ENCODE assay signal across 10 cellular contexts in the genomic region with DNA sequence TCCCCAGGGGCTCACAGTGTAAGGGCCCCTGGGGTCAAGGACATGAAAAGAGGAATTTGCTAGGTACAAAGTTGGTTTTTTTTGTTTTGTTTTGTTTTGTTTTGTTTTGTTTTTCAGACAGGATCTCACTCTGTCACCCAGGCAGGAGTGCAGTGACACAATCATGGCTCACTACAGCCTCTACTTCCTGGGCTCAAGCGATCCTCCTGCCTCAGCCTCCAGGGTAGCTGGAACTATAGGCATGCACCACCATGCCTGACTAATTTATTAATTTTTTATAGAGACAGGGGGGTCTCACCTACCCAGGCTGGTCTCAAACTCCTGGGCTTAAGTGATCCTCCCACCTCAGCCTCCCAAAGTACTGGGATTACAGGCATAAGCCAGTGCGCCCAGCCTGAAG. TPM values are rescaled to one million over a fixed set of nuclear protein-coding genes. Genes with fewer than 3 reads are reported as not detected.
A peak's percentile ranks its signal among the peaks of the same experiment; 100 is the strongest.
DNase-seq lines count a peak whose midpoint lies in the region; ATAC-seq and TF ChIP-seq lines count a peak whose summit lies in the region.
"Not testable (repeated sequence)": the region's sequence is repeated elsewhere in the genome, so short reads cannot be mapped to it uniquely, and the experiment has no call there.
"Had no signal": no experiment of that assay in that cellular context is flagged by ENCODE, and none has a peak within 500 bp of the region (broad histone marks: within the 10 kb centered on the region; RNA-seq: fewer than 3 reads in every experiment).

No MANE protein-coding gene starts in this region.

- peaks cover 53% of the 10 kb centered on the region for H3K27me3 Mint-ChIP-seq in activated naive CD4-positive, alpha-beta T cell treated with anti-CD3 and anti-CD28 coated beads, Interleukin-2, amount 10 ng/mL, durations not matched to agents 7 days and 5 days
- H3K27me3 Mint-ChIP-seq in chondrocyte (ENCODE audit: low read depth): not testable (repeated sequence)

- not testable (repeated sequence) for TF ChIP-seq CTCF in chondrocyte (IDR thresholded peaks at IDR 0.05); cardiac muscle cell (IDR thresholded peaks at IDR 0.05; ENCODE audit: low read depth, low read length); lower lobe of right lung (IDR thresholded peaks at IDR 0.05); spleen (IDR thresholded peaks at IDR 0.05 in 8 of 11, conservative IDR thresholded peaks at IDR 0.05 in 3 of 11)

- not testable (repeated sequence) for H2BK120ac ChIP-seq in neuronal stem cell (ENCODE audit: low read depth, low read length)

- not testable (repeated sequence) for H3K4me3 Mint-ChIP-seq in activated naive CD4-positive, alpha-beta T cell treated with anti-CD3 and anti-CD28 coated beads, Interleukin-2, amount 10 ng/mL, durations not matched to agents 7 days and 5 days; chondrocyte (ENCODE audit: unreplicated experiment)

- not testable (repeated sequence) for H4K8ac ChIP-seq in neuronal stem cell (ENCODE audit: low read depth, low read length)

- H3K79me1 ChIP-seq in neuronal stem cell (ENCODE audit: low read depth, low read length): not testable (repeated sequence)

- H3K27ac ChIP-seq in cardiac muscle cell (peak overlapping the region; percentile 100), right cardiac atrium (ENCODE audit: low read length) (peak overlapping the region; percentile 30), neuronal stem cell (replicated peaks; ENCODE audit: low read length) (peak overlapping the region; percentile 31)
- H3K27ac ChIP-seq in lower lobe of right lung, spleen: not testable (repeated sequence)

- H3K4me3 ChIP-seq in H7 (ENCODE audit: insufficient read depth, low read depth, low read length); cardiac muscle cell; right cardiac atrium (ENCODE audit: low read length); lower lobe of right lung; neuronal stem cell (ENCODE audit: low read length in 2 of 2); spleen: not testable (repeated sequence)

- H2AK5ac ChIP-seq in neuronal stem cell (ENCODE audit: low read depth, low read length): peak overlapping the region; percentile 68

- H3K36me3 Mint-ChIP-seq in activated naive CD4-positive, alpha-beta T cell treated with anti-CD3 and anti-CD28 coated beads, Interleukin-2, amount 10 ng/mL, durations not matched to agents 7 days and 5 days; chondrocyte (ENCODE audit: low read depth): not testable (repeated sequence)

- CTCF ChIA-PET in activated naive CD4-positive, alpha-beta T cell treated with anti-CD3 and anti-CD28 coated beads, Interleukin-2, amount 10 ng/mL, durations not matched to agents 7 days and 5 days (lab: Charles Lee): interaction anchor here (7.7 kb wide), 1 partner anchor 153 kb away, joined by 161 read pairs; no protein-coding TSS in a partner anchor

- H2AFZ ChIP-seq in neuronal stem cell (ENCODE audit: low read length): not testable (repeated sequence)

- peaks cover 38% of the 10 kb centered on the region for H3K4me1 ChIP-seq in cardiac muscle cell (ENCODE audit: low read depth)
- H3K4me1 ChIP-seq in right cardiac atrium (ENCODE audit: control insufficient read depth, insufficient read depth, low read length); lower lobe of right lung; spleen: not testable (repeated sequence)
- H3K4me1 ChIP-seq in neuronal stem cell (ENCODE audit: control insufficient read depth in 2 of 2, insufficient read depth in 1 of 2, low read depth in 1 of 2, low read length in 2 of 2): peaks cover 11 to 23% of the 10 kb centered on the region in 2 donors

- not testable (repeated sequence) for H3K36me3 ChIP-seq in H7 (replicated peaks; ENCODE audit: control insufficient read depth, insufficient read depth, low read length); cardiac muscle cell; lower lobe of right lung; neuronal stem cell (replicated peaks in 1 of 2; ENCODE audit: control insufficient read depth in 2 of 2, insufficient read depth in 2 of 2, low read length in 2 of 2); spleen

- not testable (repeated sequence) for H3K9ac ChIP-seq in neuronal stem cell (ENCODE audit: low read depth, low read length, poor library complexity)

- H3K27me3 ChIP-seq in H7 (ENCODE audit: control insufficient read depth, insufficient read depth, low read length); cardiac muscle cell; right cardiac atrium (ENCODE audit: control insufficient read depth, insufficient read depth); lower lobe of right lung (ENCODE audit: low read depth); neuronal stem cell (ENCODE audit: control insufficient read depth in 3 of 3, insufficient read depth in 3 of 3, low read depth in 1 of 3, low read length in 3 of 3); spleen (replicated peaks in 1 of 7): not testable (repeated sequence)

- H2BK12ac ChIP-seq in neuronal stem cell (ENCODE audit: low read length): peak overlapping the region; percentile 30

- not testable (repeated sequence) for H3K4ac ChIP-seq in neuronal stem cell (ENCODE audit: low read length)

- H3K18ac ChIP-seq in neuronal stem cell (ENCODE audit: low read length): peak overlapping the region; percentile 87

- not testable (repeated sequence) for H3K23ac ChIP-seq in neuronal stem cell (ENCODE audit: low read depth, low read length, poor library complexity)

- H3K9me3 ChIP-seq in cardiac muscle cell (ENCODE audit: low read depth); right cardiac atrium (ENCODE audit: control insufficient read depth, low read length); lower lobe of right lung; neuronal stem cell (replicated peaks in 1 of 2; ENCODE audit: control insufficient read depth in 2 of 2, insufficient read depth in 1 of 2, low read depth in 1 of 2, low read length in 2 of 2); spleen: not testable (repeated sequence)

- ATAC-seq in right cardiac atrium, lower lobe of right lung: not testable (repeated sequence)

- peak overlapping the region; percentile 58 for H2BK15ac ChIP-seq in neuronal stem cell (ENCODE audit: low read length)

- H3K14ac ChIP-seq in neuronal stem cell (ENCODE audit: low read length): not testable (repeated sequence)

- peak; percentile 26 for DNase-seq in H7
- DNase-seq in activated naive CD4-positive, alpha-beta T cell treated with anti-CD3 and anti-CD28 coated beads, Interleukin-2, amount 10 ng/mL, durations not matched to agents 7 days and 5 days: peak; percentile 12
- DNase-seq in chondrocyte (ENCODE audit: low spot score): peak; percentile 27
- not testable (repeated sequence) for DNase-seq in cardiac muscle cell (ENCODE audit: low read depth in 1 of 2, low spot score in 1 of 2); right cardiac atrium; neuronal stem cell (ENCODE audit: low spot score)
- DNase-seq in lower lobe of right lung: peak; percentile 4
- peak; percentile 3 for DNase-seq in spleen

- H3K4me2 ChIP-seq in neuronal stem cell (ENCODE audit: insufficient read depth, low read length, poor library complexity, severe bottlenecking): not testable (repeated sequence)

- not testable (repeated sequence) for H3K27ac Mint-ChIP-seq in activated naive CD4-positive, alpha-beta T cell treated with anti-CD3 and anti-CD28 coated beads, Interleukin-2, amount 10 ng/mL, durations not matched to agents 7 days and 5 days; chondrocyte (ENCODE audit: unreplicated experiment)

- H3K9me3 Mint-ChIP-seq in activated naive CD4-positive, alpha-beta T cell treated with anti-CD3 and anti-CD28 coated beads, Interleukin-2, amount 10 ng/mL, durations not matched to agents 7 days and 5 days; chondrocyte (ENCODE audit: low read depth): not testable (repeated sequence)

- WGBS in right cardiac atrium: over 99% methylated on average over 2 of the region's 2 CpGs
- no CpG with 5 or more reads among the region's 2 CpGs for whole genome bisulfite sequencing in neuronal stem cell (ENCODE audit: extremely low coverage in 2 of 2, insufficient read length in 2 of 2, insufficient replicate concordance in 1 of 2), 2 donors
- 94 to 97% (median 97%) methylated on average over 2 of the region's 2 CpGs for WGBS in spleen, 5 donors

- H2BK5ac ChIP-seq in neuronal stem cell (ENCODE audit: low read length): not testable (repeated sequence)

- intact Hi-C loops in right cardiac atrium (cut with DNase I) (loop anchor here in 3 of 4 donors (5.0 to 10.0 kb wide), 3 partner anchors 47 to 97 kb away; partner anchors contain the start of genes FAM78A (in 2 of the 3) and PLPP7 (in 1 of the 3)), spleen (cut with DNase I; ENCODE audit: low total_unique reads) (loop anchor here (10.0 kb wide), 1 partner anchor 267 kb away; no protein-coding TSS in a partner anchor)
- intact Hi-C loops in lower lobe of right lung (cut with DNase I): not testable (repeated sequence)

- not testable (repeated sequence) for H3K4me1 Mint-ChIP-seq in activated naive CD4-positive, alpha-beta T cell treated with anti-CD3 and anti-CD28 coated beads, Interleukin-2, amount 10 ng/mL, durations not matched to agents 7 days and 5 days
- H3K4me1 Mint-ChIP-seq in chondrocyte (ENCODE audit: low read depth): peaks cover 20% of the 10 kb centered on the region

- not testable (repeated sequence) for TF ChIP-seq POLR2A in spleen (IDR thresholded peaks at IDR 0.05)

- not testable (repeated sequence) for H4K91ac ChIP-seq in neuronal stem cell (ENCODE audit: low read depth, low read length, poor library complexity)

RNA-seq across cellular contexts. Expression of gene PLPP7, which starts 42.5 kb away (rescaled TPM):
- total RNA-seq in H7 (2014; rRNA removed; shearing (Covaris generic)): 8.2 and 8.8 TPM in 2 replicates
- total RNA-seq in chondrocyte: 1.1 to 2.3 TPM (median 1.5 TPM) in 3 replicates
- total RNA-seq in cardiac muscle cell: 50.3 and 52.5 TPM in 2 replicates
- polyA plus RNA-seq in cardiac muscle cell: 36.9 and 42.5 TPM in 2 replicates
- 100 to 1,000 TPM in 3 of 4 donors, 10 to 100 TPM in 1; 96.3 to 126 (median 106) TPM for total RNA-seq in right cardiac atrium
- 160 TPM for polyA plus RNA-seq in right cardiac atrium
- total RNA-seq in lower lobe of right lung: 1.7 TPM
- 4.2 TPM for polyA plus RNA-seq in neuronal stem cell (2013, experiment 1 of 2)
- polyA plus RNA-seq in neuronal stem cell (2013, experiment 2 of 2): 4.1 TPM
- 1 to 10 TPM; 2.3 to 3.8 (median 3.1) TPM for total RNA-seq in spleen
- polyA plus RNA-seq in spleen: 1 to 10 TPM; 1.1 to 2.1 (median 1.3) TPM
- total RNA-seq: CD4-positive, CD25-positive, alpha-beta regulatory T cell; CD8-positive, alpha-beta T cell had no signal
- polyA plus RNA-seq: CD4-positive, CD25-positive, alpha-beta regulatory T cell had no signal

RNA-seq across cellular contexts. Expression of gene FAM78A, which starts 55.7 kb away (rescaled TPM):
- total RNA-seq in H7 (2014; rRNA removed; shearing (Covaris generic)): 1.6 and 3.4 TPM in 2 replicates
- total RNA-seq in chondrocyte (1.4 to 1.6 TPM (median 1.5 TPM) in 3 replicates), cardiac muscle cell (39.6 and 42.6 TPM in 2 replicates), right cardiac atrium (10 to 100 TPM; 37.9 to 63.8 (median 53.9) TPM), lower lobe of right lung (18.3 TPM), spleen (10 to 100 TPM; 23.3 to 40.3 (median 32.3) TPM)
- polyA plus RNA-seq in cardiac muscle cell (21.5 and 29.5 TPM in 2 replicates), right cardiac atrium (50.7 TPM), spleen (10 to 100 TPM; 17.0 to 26.1 (median 17.4) TPM)
- 2.7 TPM for polyA plus RNA-seq in neuronal stem cell (2013, experiment 1 of 2)
- 2.5 TPM for polyA plus RNA-seq in neuronal stem cell (2013, experiment 2 of 2)
